25 cellular contexts compared by ENCODE assay signal in genomic region chr4:150155391-150155790, GRCh38.
"Had no signal": no experiment of that assay in that cellular context is flagged by ENCODE, and none has a peak within 500 bp of the region (broad histone marks: within the 10 kb centered on the region; RNA-seq: fewer than 3 reads in every experiment).

No MANE protein-coding gene starts in this region.

- H3K27ac ChIP-seq: epithelial cell of prostate, foreskin keratinocyte, gastroesophageal sphincter, heart left ventricle, hepatocyte, neural progenitor cell, prostate gland, right atrium auricular region, stomach, thyroid gland, vagina had no signal

- H3K4me3 ChIP-seq: dorsolateral prefrontal cortex, gastroesophageal sphincter, heart left ventricle, hepatocyte, lung, neural progenitor cell, prostate gland, right atrium auricular region, smooth muscle cell, stomach, thyroid gland, vagina had no signal

- FAIRE-seq: kidney had no signal

- ATAC-seq: esophagus mucosa; foreskin keratinocyte; gastroesophageal sphincter; heart left ventricle; left lobe of liver; sciatic nerve; stimulated activated effector memory CD8-positive, alpha-beta T cell treated with anti-CD3 and anti-CD28 coated beads, Interleukin-12 subunit alpha, Interleukin-12 subunit beta, amount 100 ng/mL, for 72 hours had no signal

- H3K4me1 ChIP-seq: foreskin keratinocyte, prostate gland, thyroid gland, vagina had no signal

- H3K27me3 ChIP-seq: dorsolateral prefrontal cortex, foreskin keratinocyte, gastroesophageal sphincter, heart left ventricle, hepatocyte, neural progenitor cell, right atrium auricular region, stomach, thyroid gland, vagina had no signal

- DNase-seq: dorsolateral prefrontal cortex; effector CD4-positive, alpha-beta T cell; foreskin keratinocyte; heart left ventricle; kidney; naive B cell; stimulated activated CD4-positive, alpha-beta T cell treated with anti-CD3 and anti-CD28 coated beads, Interleukin-12 subunit alpha, Interleukin-12 subunit beta, amount 100 ng/mL, for 4 hours; stimulated activated CD4-positive, alpha-beta T cell treated with anti-CD3 and anti-CD28 coated beads, Interleukin-1b, Interleukin-23, amount 100 ng/mL, for 48 hours; stimulated activated CD4-positive, alpha-beta T cell treated with anti-CD3 and anti-CD28 coated beads, Interleukin-4, amount 100 ng/mL, for 1 hour; stimulated activated naive CD4-positive, alpha-beta T cell treated with Interleukin-2 at 50 U/mL for 16 hours; stomach; thyroid gland had no signal

- H3K36me3 ChIP-seq: gastroesophageal sphincter, heart left ventricle, neural progenitor cell, prostate gland, right atrium auricular region, stomach, thyroid gland, vagina had no signal

- H3K9me3 ChIP-seq: gastroesophageal sphincter, heart left ventricle, prostate gland, right atrium auricular region, stomach, thyroid gland, vagina had no signal
